1 cellular context compared by ENCODE assay signal in genomic region chr1:167161242-167161641, GRCh38.
TF ChIP-seq lines count a peak whose summit lies in the region.

No MANE protein-coding gene starts in this region.

TF ChIP-seq in K562, 482 proteins besides CTCF, POLR2A, EP300 and RAD21 (continued from another document):
- no peak for TF ChIP-seq ZHX1 (conservative IDR thresholded peaks at IDR 0.05; ENCODE audit: low read length)
- TF ChIP-seq SMARCA5 (IDR thresholded peaks at IDR 0.05), result no peak
- no peak for TF ChIP-seq ATF2 (CRISPR knock-in tag; IDR thresholded peaks at IDR 0.05)
- peak; percentile 60; the same call in 1 of the 2 replicates for TF ChIP-seq TAF7 (tag; IDR thresholded peaks at IDR 0.05)
- TF ChIP-seq ZNF41 (CRISPR knock-in tag; conservative IDR thresholded peaks at IDR 0.05), result 0 out of 2 replicates have a peak, but pooled peaks have one; percentile 59
- peak; percentile 34; the same call in 1 of the 2 replicates for TF ChIP-seq ZNF507 (tag; conservative IDR thresholded peaks at IDR 0.05)
- TF ChIP-seq YBX1 (IDR thresholded peaks at IDR 0.05), result no peak
- peak; percentile 78; the same call in 1 of the 2 replicates for TF ChIP-seq MEF2D (tag; conservative IDR thresholded peaks at IDR 0.05; ENCODE audit: low read depth)
- no peak for TF ChIP-seq PREB (CRISPR knock-in tag; IDR thresholded peaks at IDR 0.05)
- TF ChIP-seq GABPB2 (CRISPR knock-in tag; conservative IDR thresholded peaks at IDR 0.05), result no peak
- TF ChIP-seq, protein P1, sequence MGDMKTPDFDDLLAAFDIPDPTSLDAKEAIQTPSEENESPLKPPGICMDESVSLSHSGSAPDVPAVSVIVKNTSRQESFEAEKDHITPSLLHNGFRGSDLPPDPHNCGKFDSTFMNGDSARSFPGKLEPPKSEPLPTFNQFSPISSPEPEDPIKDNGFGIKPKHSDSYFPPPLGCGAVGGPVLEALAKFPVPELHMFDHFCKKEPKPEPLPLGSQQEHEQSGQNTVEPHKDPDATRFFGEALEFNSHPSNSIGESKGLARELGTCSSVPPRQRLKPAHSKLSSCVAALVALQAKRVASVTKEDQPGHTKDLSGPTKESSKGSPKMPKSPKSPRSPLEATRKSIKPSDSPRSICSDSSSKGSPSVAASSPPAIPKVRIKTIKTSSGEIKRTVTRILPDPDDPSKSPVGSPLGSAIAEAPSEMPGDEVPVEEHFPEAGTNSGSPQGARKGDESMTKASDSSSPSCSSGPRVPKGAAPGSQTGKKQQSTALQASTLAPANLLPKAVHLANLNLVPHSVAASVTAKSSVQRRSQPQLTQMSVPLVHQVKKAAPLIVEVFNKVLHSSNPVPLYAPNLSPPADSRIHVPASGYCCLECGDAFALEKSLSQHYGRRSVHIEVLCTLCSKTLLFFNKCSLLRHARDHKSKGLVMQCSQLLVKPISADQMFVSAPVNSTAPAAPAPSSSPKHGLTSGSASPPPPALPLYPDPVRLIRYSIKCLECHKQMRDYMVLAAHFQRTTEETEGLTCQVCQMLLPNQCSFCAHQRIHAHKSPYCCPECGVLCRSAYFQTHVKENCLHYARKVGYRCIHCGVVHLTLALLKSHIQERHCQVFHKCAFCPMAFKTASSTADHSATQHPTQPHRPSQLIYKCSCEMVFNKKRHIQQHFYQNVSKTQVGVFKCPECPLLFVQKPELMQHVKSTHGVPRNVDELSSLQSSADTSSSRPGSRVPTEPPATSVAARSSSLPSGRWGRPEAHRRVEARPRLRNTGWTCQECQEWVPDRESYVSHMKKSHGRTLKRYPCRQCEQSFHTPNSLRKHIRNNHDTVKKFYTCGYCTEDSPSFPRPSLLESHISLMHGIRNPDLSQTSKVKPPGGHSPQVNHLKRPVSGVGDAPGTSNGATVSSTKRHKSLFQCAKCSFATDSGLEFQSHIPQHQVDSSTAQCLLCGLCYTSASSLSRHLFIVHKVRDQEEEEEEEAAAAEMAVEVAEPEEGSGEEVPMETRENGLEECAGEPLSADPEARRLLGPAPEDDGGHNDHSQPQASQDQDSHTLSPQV (IDR thresholded peaks at IDR 0.05), result peak; percentile 93
- TF ChIP-seq NRF1 (conservative IDR thresholded peaks at IDR 0.05 in 1 of 2, IDR thresholded peaks at IDR 0.05 in 1 of 2), result no peak
- TF ChIP-seq CBX8 (IDR thresholded peaks at IDR 0.05; ENCODE audit: borderline replicate concordance, extremely low read depth, low read depth, low read length, poor library complexity, severe bottlenecking), result no peak
- TF ChIP-seq ZNF239 (CRISPR knock-in tag; IDR thresholded peaks at IDR 0.05), result peak; percentile 62
- TF ChIP-seq BHLHE40 (IDR thresholded peaks at IDR 0.05; ENCODE audit: low read length), result no peak
- no peak for TF ChIP-seq POLR2B (IDR thresholded peaks at IDR 0.05; ENCODE audit: low read depth, partially characterized antibody)
- no peak for TF ChIP-seq HCFC1 (IDR thresholded peaks at IDR 0.05; ENCODE audit: low read depth, low read length)
- no peak for TF ChIP-seq ZNF561 (CRISPR knock-in tag; conservative IDR thresholded peaks at IDR 0.05)
- no peak for TF ChIP-seq NR4A1 (CRISPR knock-in tag; IDR thresholded peaks at IDR 0.05)
- TF ChIP-seq NR4A1 (tag; IDR thresholded peaks at IDR 0.05), result peak; percentile 97
- no peak for TF ChIP-seq KDM5B (IDR thresholded peaks at IDR 0.05; ENCODE audit: insufficient replicate concordance, low read depth, low read length)
- TF ChIP-seq, protein P2, sequence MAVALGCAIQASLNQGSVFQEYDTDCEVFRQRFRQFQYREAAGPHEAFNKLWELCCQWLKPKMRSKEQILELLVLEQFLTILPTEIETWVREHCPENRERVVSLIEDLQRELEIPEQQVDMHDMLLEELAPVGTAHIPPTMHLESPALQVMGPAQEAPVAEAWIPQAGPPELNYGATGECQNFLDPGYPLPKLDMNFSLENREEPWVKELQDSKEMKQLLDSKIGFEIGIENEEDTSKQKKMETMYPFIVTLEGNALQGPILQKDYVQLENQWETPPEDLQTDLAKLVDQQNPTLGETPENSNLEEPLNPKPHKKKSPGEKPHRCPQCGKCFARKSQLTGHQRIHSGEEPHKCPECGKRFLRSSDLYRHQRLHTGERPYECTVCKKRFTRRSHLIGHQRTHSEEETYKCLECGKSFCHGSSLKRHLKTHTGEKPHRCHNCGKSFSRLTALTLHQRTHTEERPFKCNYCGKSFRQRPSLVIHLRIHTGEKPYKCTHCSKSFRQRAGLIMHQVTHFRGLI (CRISPR knock-in tag; IDR thresholded peaks at IDR 0.05), result 0 out of 2 replicates have a peak, but pooled peaks have one; percentile 22
- TF ChIP-seq, protein P3, sequence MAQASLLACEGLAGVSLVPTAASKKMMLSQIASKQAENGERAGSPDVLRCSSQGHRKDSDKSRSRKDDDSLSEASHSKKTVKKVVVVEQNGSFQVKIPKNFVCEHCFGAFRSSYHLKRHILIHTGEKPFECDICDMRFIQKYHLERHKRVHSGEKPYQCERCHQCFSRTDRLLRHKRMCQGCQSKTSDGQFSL (CRISPR knock-in tag; IDR thresholded peaks at IDR 0.05), result no peak
- TF ChIP-seq, protein P3 (tag; IDR thresholded peaks at IDR 0.05), result peak in 1 of 2 experiments; percentile 94; a peak in 2 of 4 replicates
- no peak for TF ChIP-seq CEBPB (tag; IDR thresholded peaks at IDR 0.05)
- no peak for TF ChIP-seq SMAD2 (IDR thresholded peaks at IDR 0.05; ENCODE audit: low read depth, low read length)
- TF ChIP-seq CHD4 (IDR thresholded peaks at IDR 0.05; ENCODE audit: insufficient read depth, insufficient replicate concordance, low read depth, low read length, poor library complexity, severe bottlenecking), result no peak
- no peak for TF ChIP-seq FOXK1 (CRISPR knock-in tag; IDR thresholded peaks at IDR 0.05; ENCODE audit: borderline replicate concordance)
- TF ChIP-seq, protein P4, sequence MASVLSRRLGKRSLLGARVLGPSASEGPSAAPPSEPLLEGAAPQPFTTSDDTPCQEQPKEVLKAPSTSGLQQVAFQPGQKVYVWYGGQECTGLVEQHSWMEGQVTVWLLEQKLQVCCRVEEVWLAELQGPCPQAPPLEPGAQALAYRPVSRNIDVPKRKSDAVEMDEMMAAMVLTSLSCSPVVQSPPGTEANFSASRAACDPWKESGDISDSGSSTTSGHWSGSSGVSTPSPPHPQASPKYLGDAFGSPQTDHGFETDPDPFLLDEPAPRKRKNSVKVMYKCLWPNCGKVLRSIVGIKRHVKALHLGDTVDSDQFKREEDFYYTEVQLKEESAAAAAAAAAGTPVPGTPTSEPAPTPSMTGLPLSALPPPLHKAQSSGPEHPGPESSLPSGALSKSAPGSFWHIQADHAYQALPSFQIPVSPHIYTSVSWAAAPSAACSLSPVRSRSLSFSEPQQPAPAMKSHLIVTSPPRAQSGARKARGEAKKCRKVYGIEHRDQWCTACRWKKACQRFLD (CRISPR knock-in tag; IDR thresholded peaks at IDR 0.05), result peak; percentile 61; the same call in 1 of the 2 replicates
- peak; percentile 84; the same call in 1 of the 2 replicates for TF ChIP-seq DDX20 (tag; IDR thresholded peaks at IDR 0.05; ENCODE audit: low read depth)
- no peak for TF ChIP-seq EZH2 (IDR thresholded peaks at IDR 0.05; ENCODE audit: borderline replicate concordance, low read depth, low read length)
- no peak for TF ChIP-seq RBM25 (IDR thresholded peaks at IDR 0.05; ENCODE audit: low read depth, low read length, severe bottlenecking)
- TF ChIP-seq ESRRB (CRISPR knock-in tag; IDR thresholded peaks at IDR 0.05; ENCODE audit: borderline replicate concordance), result no peak
- no peak for TF ChIP-seq BRD9 (IDR thresholded peaks at IDR 0.05; ENCODE audit: low read depth, partially characterized antibody)
- no peak for TF ChIP-seq ZNF780A (CRISPR knock-in tag; IDR thresholded peaks at IDR 0.05)
- TF ChIP-seq, protein P5, sequence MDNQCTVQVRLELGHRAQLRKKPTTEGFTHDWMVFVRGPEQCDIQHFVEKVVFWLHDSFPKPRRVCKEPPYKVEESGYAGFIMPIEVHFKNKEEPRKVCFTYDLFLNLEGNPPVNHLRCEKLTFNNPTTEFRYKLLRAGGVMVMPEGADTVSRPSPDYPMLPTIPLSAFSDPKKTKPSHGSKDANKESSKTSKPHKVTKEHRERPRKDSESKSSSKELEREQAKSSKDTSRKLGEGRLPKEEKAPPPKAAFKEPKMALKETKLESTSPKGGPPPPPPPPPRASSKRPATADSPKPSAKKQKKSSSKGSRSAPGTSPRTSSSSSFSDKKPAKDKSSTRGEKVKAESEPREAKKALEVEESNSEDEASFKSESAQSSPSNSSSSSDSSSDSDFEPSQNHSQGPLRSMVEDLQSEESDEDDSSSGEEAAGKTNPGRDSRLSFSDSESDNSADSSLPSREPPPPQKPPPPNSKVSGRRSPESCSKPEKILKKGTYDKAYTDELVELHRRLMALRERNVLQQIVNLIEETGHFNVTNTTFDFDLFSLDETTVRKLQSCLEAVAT (IDR thresholded peaks at IDR 0.05), result no peak
- no peak for TF ChIP-seq MYC (IDR thresholded peaks at IDR 0.05; ENCODE audit: low read depth, low read length)
- TF ChIP-seq MYC (CRISPR knock-in tag; IDR thresholded peaks at IDR 0.05; ENCODE audit: borderline replicate concordance, low read depth), result no peak
- TF ChIP-seq ETS2 (tag; IDR thresholded peaks at IDR 0.05; ENCODE audit: borderline replicate concordance, poor library complexity, severe bottlenecking), result no peak
- TF ChIP-seq HBP1 (CRISPR knock-in tag; IDR thresholded peaks at IDR 0.05), result no peak
- TF ChIP-seq SMAD4 (CRISPR knock-in tag; conservative IDR thresholded peaks at IDR 0.05), result peak; percentile 86
- no peak for TF ChIP-seq MAFG (tag; conservative IDR thresholded peaks at IDR 0.05)
- no peak for TF ChIP-seq FOXA3 (CRISPR knock-in tag; conservative IDR thresholded peaks at IDR 0.05 in 1 of 2, IDR thresholded peaks at IDR 0.05 in 1 of 2)
- 0 out of 2 replicates have a peak, but pooled peaks have one; percentile 26 for TF ChIP-seq ZNF644 (tag; IDR thresholded peaks at IDR 0.05; ENCODE audit: low read depth)
TF ChIP-seq in K562: peak in this region for 42.
